Comparison of ENCODE assay signal across 26 cellular contexts in genomic region chr6:143753678-143754077, GRCh38.
"Had no signal": no experiment of that assay in that cellular context is flagged by ENCODE, and none has a peak within 500 bp of the region (broad histone marks: within the 10 kb centered on the region; RNA-seq: fewer than 3 reads in every experiment).

No MANE protein-coding gene starts in this region.

- DNase-seq: cortex of kidney; dorsolateral prefrontal cortex; effector CD8-positive, alpha-beta T cell; foreskin fibroblast; glutamatergic neuron; kidney; left colon; left ventricle myocardium superior; mesenchymal stem cell; naive B cell; sigmoid colon; stimulated activated CD4-positive, alpha-beta T cell treated with anti-CD3 and anti-CD28 coated beads, Interleukin-12 subunit alpha, Interleukin-12 subunit beta, amount 100 ng/mL, for 4 hours; stimulated activated naive CD8-positive, alpha-beta T cell treated with anti-CD3 and anti-CD28 coated beads, Interleukin-15, Interleukin-2, amounts not matched to agents 100 U/mL and 50 U/mL, for 24 hours; tibial artery; upper lobe of left lung had no signal

- H3K27ac ChIP-seq: dorsolateral prefrontal cortex, epithelial cell of prostate, esophagus muscularis mucosa, gastroesophageal sphincter, parathyroid adenoma, right atrium auricular region, sigmoid colon, skin epidermis, suprapubic skin had no signal

- H3K36me3 ChIP-seq: sigmoid colon, suprapubic skin, tibial artery had no signal

- H3K9me3 ChIP-seq: esophagus muscularis mucosa, gastroesophageal sphincter, right atrium auricular region, sigmoid colon, suprapubic skin, tibial artery, upper lobe of left lung had no signal

- H3K27me3 Mint-ChIP-seq: central memory CD8-positive, alpha-beta T cell; naive B cell had no signal

- H3K4me3 ChIP-seq: dorsolateral prefrontal cortex, esophagus muscularis mucosa, gastroesophageal sphincter, lung, right atrium auricular region, sigmoid colon, skin epidermis, suprapubic skin, upper lobe of left lung had no signal

- H3K4me1 Mint-ChIP-seq: naive B cell had no signal

- H3K27me3 ChIP-seq: dorsolateral prefrontal cortex, esophagus muscularis mucosa, gastroesophageal sphincter, right atrium auricular region, sigmoid colon, suprapubic skin, tibial artery, upper lobe of left lung had no signal

- H3K4me1 ChIP-seq: esophagus muscularis mucosa, gastroesophageal sphincter, parathyroid adenoma, suprapubic skin had no signal

- H2AFZ ChIP-seq: parathyroid adenoma had no signal

- H3K4me3 Mint-ChIP-seq: central memory CD8-positive, alpha-beta T cell; naive B cell; nephron; stimulated activated effector memory CD8-positive, alpha-beta T cell treated with anti-CD3 and anti-CD28 coated beads, Interleukin-12 subunit alpha, Interleukin-12 subunit beta, amount 100 ng/mL, for 72 hours had no signal

- H3K36me3 Mint-ChIP-seq: naive B cell had no signal

- ATAC-seq: gastroesophageal sphincter; left colon; stimulated activated effector memory CD8-positive, alpha-beta T cell treated with anti-CD3 and anti-CD28 coated beads, Interleukin-12 subunit alpha, Interleukin-12 subunit beta, amount 100 ng/mL, for 72 hours; stimulated activated naive CD8-positive, alpha-beta T cell treated with anti-CD3 and anti-CD28 coated beads, Interleukin-15, Interleukin-2, amounts not matched to agents 100 U/mL and 50 U/mL, for 24 hours had no signal

- H3K27ac Mint-ChIP-seq: nephron; stimulated activated effector memory CD8-positive, alpha-beta T cell treated with anti-CD3 and anti-CD28 coated beads, Interleukin-12 subunit alpha, Interleukin-12 subunit beta, amount 100 ng/mL, for 72 hours had no signal

- H3K9me3 Mint-ChIP-seq: central memory CD8-positive, alpha-beta T cell; naive B cell; nephron; stimulated activated effector memory CD8-positive, alpha-beta T cell treated with anti-CD3 and anti-CD28 coated beads, Interleukin-12 subunit alpha, Interleukin-12 subunit beta, amount 100 ng/mL, for 72 hours had no signal

- H3K79me2 ChIP-seq: parathyroid adenoma had no signal
